ENCODE assay signal across 25 cellular contexts in the genomic region with DNA sequence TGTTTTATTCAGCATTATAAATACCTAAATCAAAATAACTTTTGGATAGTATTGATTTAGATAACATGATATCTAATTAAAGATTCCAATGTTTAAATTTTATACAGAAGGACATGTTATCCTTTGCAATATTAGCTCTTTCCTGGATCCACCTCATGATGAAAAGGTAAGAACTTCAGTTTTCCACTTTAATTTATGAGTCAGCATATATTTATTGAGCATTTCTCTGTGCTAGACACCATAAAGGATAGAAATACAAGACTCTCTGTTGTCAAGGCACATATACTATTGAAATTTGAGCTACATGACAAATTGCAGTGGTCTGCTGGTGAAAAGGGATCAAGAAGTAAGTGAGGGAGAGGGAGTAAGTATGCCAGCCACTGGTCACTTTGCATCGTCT.
A peak's percentile ranks its signal among the peaks of the same experiment; 100 is the strongest.
DNase-seq lines count a peak whose midpoint lies in the region; ATAC-seq, FAIRE-seq and TF ChIP-seq lines count a peak whose summit lies in the region.
"Had no signal": no experiment of that assay in that cellular context is flagged by ENCODE, and none has a peak within 500 bp of the region (broad histone marks: within the 10 kb centered on the region; RNA-seq: fewer than 3 reads in every experiment).

No MANE protein-coding gene starts in this region.

- H3K9me3 ChIP-seq in MM.1S (replicated peaks; ENCODE audit: insufficient read depth, low read length) (no peaks in the 10 kb centered on the region), K562 (replicated peaks; ENCODE audit: control insufficient read depth, insufficient read depth, low read depth, low read length) (no peaks in the 10 kb centered on the region), pancreas (no peaks in the 10 kb centered on the region)
- H3K9me3 ChIP-seq: BE2C; BLaER1 treated with 17β-estradiol and CSF1 and Interleukin-3, amounts not matched to agents 10 nM and 100 nM had no signal

- in situ Hi-C loops in K562 (cut with MboI) = no loop called here

- whole genome bisulfite sequencing in K562 (ENCODE audit: insufficient coverage, low coverage, missing lambda C conversion rate) = 77% methylated on average over 1 of the region's 1 CpG
- 79 to 97% methylated on average over 1 of the region's 1 CpG for WGBS in pancreas, 2 donors

- H3K27ac Mint-ChIP-seq in activated CD4-positive, alpha-beta T cell treated with anti-CD3 and anti-CD28 coated beads, Interleukin-2, amount 10 ng/mL, durations not matched to agents 24 days and 14 days = no peak overlapping the region
- H3K27ac Mint-ChIP-seq: CD14-positive monocyte; CD4-positive, alpha-beta T cell; CD8-positive, alpha-beta memory T cell; GM23338; H9 had no signal

- peak; percentile 4 for DNase-seq in activated CD4-positive, alpha-beta T cell treated with anti-CD3 and anti-CD28 coated beads, Interleukin-2, amount 10 ng/mL, durations not matched to agents 24 days and 14 days
- DNase-seq in activated CD4-positive, alpha-beta T cell treated with anti-CD3 and anti-CD28 coated beads for 1 hour = no peak
- peak; percentile 4 for DNase-seq in MM.1S
- DNase-seq in K562 (ENCODE audit: extremely low read depth in 1 of 4, low spot score in 3 of 4) = no peak
- DNase-seq in NCI-H524 (lab: John Stamatoyannopoulos, UW) = no peak
- DNase-seq in pancreas = no peak
- DNase-seq: ACHN; AML-193; BE2C; CD4-positive, alpha-beta T cell; CD8-positive, alpha-beta memory T cell; DMS 273 treated with DMSO at 0.1 percent for 48 hours; DMS79; EL; GDM1; H9 had no signal

- no peak for TF ChIP-seq RAD21 in K562 (CRISPR knock-in tag; conservative IDR thresholded peaks at IDR 0.05 in 1 of 2, IDR thresholded peaks at IDR 0.05 in 1 of 2)

- H3F3A ChIP-seq in MM.1S (ENCODE audit: insufficient read depth, low read length) = no peaks in the 10 kb centered on the region

- no peak for TF ChIP-seq CTCF in MM.1S (IDR thresholded peaks at IDR 0.05; ENCODE audit: low read length)
- no peak for TF ChIP-seq CTCF in K562 (IDR thresholded peaks at IDR 0.05 in 2 of 3, conservative IDR thresholded peaks at IDR 0.05 in 1 of 3; ENCODE audit: insufficient read depth in 2 of 3, low read depth in 1 of 3, low read length in 3 of 3)
- no peak for TF ChIP-seq CTCF in pancreas (IDR thresholded peaks at IDR 0.05)

- no peak for TF ChIP-seq POLR2A in K562 (conservative IDR thresholded peaks at IDR 0.05)

- H3K79me2 ChIP-seq in MM.1S (ENCODE audit: low read length) = no peaks in the 10 kb centered on the region
- no peaks in the 10 kb centered on the region for H3K79me2 ChIP-seq in K562 (ENCODE audit: control insufficient read depth, insufficient read depth, low read length)

- CTCF ChIA-PET in K562 (lab: Yijun Ruan, JAX; ENCODE audit: low intra/inter-chr PET ratio) = no interaction called here

- H3K4me1 ChIP-seq in MM.1S (ENCODE audit: low read length) (peaks cover 4% of the 10 kb centered on the region; the same call in 1 of the 2 replicates), K562 (replicated peaks in 1 of 2; ENCODE audit: control insufficient read depth in 2 of 2, insufficient read depth in 2 of 2, low read length in 2 of 2) (peaks cover 4 to 9% of the 10 kb centered on the region in 2 experiments; a peak in 3 of 5 replicates), pancreas (no peaks in the 10 kb centered on the region)
- H3K4me1 ChIP-seq: BE2C; BLaER1 treated with 17β-estradiol and CSF1 and Interleukin-3, amounts not matched to agents 10 nM and 100 nM had no signal

- POLR2A ChIA-PET in K562 (lab: Yijun Ruan, JAX) = no interaction called here

- BruUV-seq in K562 (replicated peaks; lab: Mats Ljungman, UMichigan) = no TSS peak

- H3K9me3 Mint-ChIP-seq in activated CD4-positive, alpha-beta T cell treated with anti-CD3 and anti-CD28 coated beads, Interleukin-2, amount 10 ng/mL, durations not matched to agents 24 days and 14 days = no peaks in the 10 kb centered on the region
- H3K9me3 Mint-ChIP-seq: CD4-positive, alpha-beta T cell; GM23338; H9 had no signal

- H3K27me3 ChIP-seq in MM.1S (replicated peaks; ENCODE audit: insufficient read depth, low read length) (no peaks in the 10 kb centered on the region), K562 (ENCODE audit: control insufficient read depth in 2 of 2, insufficient read depth in 2 of 2, low read length in 2 of 2) (no peaks in the 10 kb centered on the region), pancreas (no peaks in the 10 kb centered on the region)
- H3K27me3 ChIP-seq: BE2C; BLaER1 treated with 17β-estradiol and CSF1 and Interleukin-3, amounts not matched to agents 10 nM and 100 nM had no signal

- no peaks in the 10 kb centered on the region for H3K4me1 Mint-ChIP-seq in activated CD4-positive, alpha-beta T cell treated with anti-CD3 and anti-CD28 coated beads, Interleukin-2, amount 10 ng/mL, durations not matched to agents 24 days and 14 days
- H3K4me1 Mint-ChIP-seq: CD8-positive, alpha-beta memory T cell had no signal

- H3K4me3 Mint-ChIP-seq in activated CD4-positive, alpha-beta T cell treated with anti-CD3 and anti-CD28 coated beads, Interleukin-2, amount 10 ng/mL, durations not matched to agents 24 days and 14 days = no peak overlapping the region
- H3K4me3 Mint-ChIP-seq: CD14-positive monocyte; CD4-positive, alpha-beta T cell; CD8-positive, alpha-beta memory T cell; GM23338; H9 had no signal

- no peak overlapping the region for H3K4me3 ChIP-seq in MM.1S (ENCODE audit: low read length)
- no peak overlapping the region for H3K4me3 ChIP-seq in K562
- no peak overlapping the region for H3K4me3 ChIP-seq in pancreas
- H3K4me3 ChIP-seq: BLaER1 treated with 17β-estradiol and CSF1 and Interleukin-3, amounts not matched to agents 10 nM and 100 nM; GM12878; GM23338 had no signal

- no peak overlapping the region for H2AFZ ChIP-seq in MM.1S (ENCODE audit: low read length)
- no peak overlapping the region for H2AFZ ChIP-seq in K562 (ENCODE audit: low read depth, low read length)
- H2AFZ ChIP-seq: GM23338 had no signal

- H4K20me1 ChIP-seq in MM.1S (ENCODE audit: insufficient read depth, low read length) (no peaks in the 10 kb centered on the region), K562 (replicated peaks; ENCODE audit: control insufficient read depth, insufficient read depth, low read length) (no peaks in the 10 kb centered on the region)
- H4K20me1 ChIP-seq: BLaER1 treated with 17β-estradiol and CSF1 and Interleukin-3, amounts not matched to agents 10 nM and 100 nM had no signal

- peaks cover 4% of the 10 kb centered on the region for H3K27me3 Mint-ChIP-seq in activated CD4-positive, alpha-beta T cell treated with anti-CD3 and anti-CD28 coated beads, Interleukin-2, amount 10 ng/mL, durations not matched to agents 24 days and 14 days

- H3K27ac ChIP-seq in MM.1S (ENCODE audit: low read length) (no peak overlapping the region), K562 (ENCODE audit: extremely low read depth, low read depth, low read length) (no peak overlapping the region), pancreas (no peak overlapping the region)
- H3K27ac ChIP-seq: 22Rv1; BLaER1 treated with 17β-estradiol and CSF1 and Interleukin-3, amounts not matched to agents 10 nM and 100 nM had no signal

- no peak for TF ChIP-seq EP300 in K562 (IDR thresholded peaks at IDR 0.05; ENCODE audit: low read length)

- H3K9me2 ChIP-seq in MM.1S (replicated peaks; ENCODE audit: insufficient read depth, low read length) = no peaks in the 10 kb centered on the region

- no peak overlapping the region for H3K9ac ChIP-seq in MM.1S (ENCODE audit: low read length)
- no peak overlapping the region for H3K9ac ChIP-seq in K562 (ENCODE audit: insufficient read depth in 1 of 2, low read depth in 2 of 2, low read length in 2 of 2)
- H3K9ac ChIP-seq: BLaER1 treated with 17β-estradiol and CSF1 and Interleukin-3, amounts not matched to agents 10 nM and 100 nM had no signal

- no peaks in the 10 kb centered on the region for H3K36me3 Mint-ChIP-seq in activated CD4-positive, alpha-beta T cell treated with anti-CD3 and anti-CD28 coated beads, Interleukin-2, amount 10 ng/mL, durations not matched to agents 24 days and 14 days (ENCODE audit: low read depth)
- H3K36me3 Mint-ChIP-seq: CD8-positive, alpha-beta memory T cell had no signal

- no peaks in the 10 kb centered on the region for H3K9me1 ChIP-seq in K562 (ENCODE audit: control insufficient read depth, insufficient read depth, low read length)

- ATAC-seq in K562 (no peak), pancreas (no peak)
- ATAC-seq: GM12878, GM23338, HCT116 had no signal

- intact Hi-C loops in activated CD4-positive, alpha-beta T cell treated with anti-CD3 and anti-CD28 coated beads, Interleukin-2, amount 10 ng/mL, durations not matched to agents 24 days and 14 days (cut with micrococcal nuclease) = no loop called here
- intact Hi-C loops in K562 (cut with micrococcal nuclease) (no loop called here), pancreas (cut with DNase I) (no loop called here)

- H3K4me2 ChIP-seq in MM.1S (ENCODE audit: low read depth, low read length) = no peak overlapping the region
- no peak overlapping the region for H3K4me2 ChIP-seq in K562 (ENCODE audit: insufficient read depth, low read length)
- H3K4me2 ChIP-seq: BLaER1 treated with 17β-estradiol and CSF1 and Interleukin-3, amounts not matched to agents 10 nM and 100 nM; GM23338 had no signal

- H3K36me3 ChIP-seq in MM.1S (replicated peaks; ENCODE audit: insufficient read depth, low read length) = no peaks in the 10 kb centered on the region
- no peaks in the 10 kb centered on the region for H3K36me3 ChIP-seq in K562 (ENCODE audit: control insufficient read depth, insufficient read depth, low read length)
- H3K36me3 ChIP-seq in pancreas = no peaks in the 10 kb centered on the region
- H3K36me3 ChIP-seq: BE2C; BLaER1 treated with 17β-estradiol and CSF1 and Interleukin-3, amounts not matched to agents 10 nM and 100 nM had no signal

- no peak for FAIRE-seq in K562 (lab: Jason Lieb, UNC)
- FAIRE-seq in pancreas (lab: Jason Lieb, UNC) = no peak
- FAIRE-seq: A204.1, D721Med, GM12878, GM19239 had no signal

TF ChIP-seq in K562, 482 proteins besides CTCF, POLR2A, EP300 and RAD21:
- peak; percentile 71 for TF ChIP-seq MAFG (tag; conservative IDR thresholded peaks at IDR 0.05)
- TF ChIP-seq MAFF (IDR thresholded peaks at IDR 0.05; ENCODE audit: low read length) = peak; percentile 71
- TF ChIP-seq C11orf30 (IDR thresholded peaks at IDR 0.05; ENCODE audit: low read depth) = peak; percentile 80
- TF ChIP-seq ZNF316 (IDR thresholded peaks at IDR 0.05) = peak; percentile 92
- TF ChIP-seq MAFK (IDR thresholded peaks at IDR 0.05; ENCODE audit: low read length) = peak; percentile 51; the same call in 1 of the 2 replicates
- no peak for TF ChIP-seq JUN (IDR thresholded peaks at IDR 0.05; ENCODE audit: borderline replicate concordance, low read depth, low read length)
- TF ChIP-seq JUN (CRISPR knock-in tag; IDR thresholded peaks at IDR 0.05; ENCODE audit: borderline replicate concordance) = no peak
- TF ChIP-seq NFE2 (IDR thresholded peaks at IDR 0.05; ENCODE audit: low read depth) = peak; percentile 17; the same call in 1 of the 2 replicates
- no peak for TF ChIP-seq NCOR1 (IDR thresholded peaks at IDR 0.05)

Comparison
In these comparisons a context has a peak if more than half of its experiments do, and no peak if none do; other contexts are left out.
1. DNase-seq: peak in activated CD4-positive, alpha-beta T cell treated with anti-CD3 and anti-CD28 coated beads, Interleukin-2, amount 10 ng/mL, durations not matched to agents 24 days and 14 days (single experiment) and MM.1S (single experiment); none in activated CD4-positive, alpha-beta T cell treated with anti-CD3 and anti-CD28 coated beads for 1 hour (single experiment), K562 (0 of 4), NCI-H524 (0 of 2) and pancreas (0 of 6).